Comparison of ENCODE assay signal across 14 cellular contexts in the genomic region with DNA sequence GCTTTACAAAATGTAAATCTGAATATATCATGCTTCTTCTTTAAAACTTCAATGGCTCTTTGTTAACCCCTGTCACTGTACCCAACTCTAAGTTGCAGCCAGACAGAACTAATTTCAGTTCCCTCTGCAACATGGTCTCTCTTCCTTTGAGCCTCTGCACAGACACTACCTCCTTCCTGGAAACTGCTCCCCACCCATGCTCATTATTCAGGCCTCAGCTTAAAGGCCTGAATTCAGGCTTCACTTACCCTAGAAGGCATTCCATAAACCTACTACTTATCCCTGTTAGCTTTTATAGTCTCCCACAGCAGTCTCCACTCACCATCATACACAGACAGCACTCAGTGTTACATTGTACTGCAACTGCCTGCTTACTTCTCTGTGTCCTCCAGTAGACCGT.
DNase-seq lines count a peak whose midpoint lies in the region; ATAC-seq lines count a peak whose summit lies in the region.
"Had no signal": no experiment of that assay in that cellular context is flagged by ENCODE, and none has a peak within 500 bp of the region (broad histone marks: within the 10 kb centered on the region; RNA-seq: fewer than 3 reads in every experiment).

No MANE protein-coding gene starts in this region.

- no peaks in the 10 kb centered on the region for H3K9me3 ChIP-seq in subcutaneous abdominal adipose tissue (ENCODE audit: control insufficient read depth in 5 of 5, low read length in 5 of 5)

- DNase-seq in NOMO-1 (lab: John Stamatoyannopoulos, UW; ENCODE audit: unreplicated experiment in 2 of 2): peak; percentile 50 to 51
- DNase-seq in activated naive CD4-positive, alpha-beta T cell treated with anti-CD3 and anti-CD28 coated beads, Interleukin-2, amount 10 ng/mL, durations not matched to agents 7 days and 5 days: no peak
- no peak for DNase-seq in 8988T
- no peak for DNase-seq in NCI-H510A treated with DMSO at 0.1 percent for 48 hours (lab: John Stamatoyannopoulos, UW)
- DNase-seq: activated CD4-positive, alpha-beta T cell treated with anti-CD3 and anti-CD28 coated beads for 4 hours; activated gamma-delta T cell treated with Interleukin-2 at 50 U/mL for 16 hours; NCI-H1417 treated with DMSO at 0.1 percent for 48 hours; stimulated activated CD4-positive, alpha-beta T cell treated with anti-CD3 and anti-CD28 coated beads, Interleukin-15, amount 100 ng/mL, for 24 hours had no signal

- H3K36me3 Mint-ChIP-seq in activated naive CD4-positive, alpha-beta T cell treated with anti-CD3 and anti-CD28 coated beads, Interleukin-2, amount 10 ng/mL, durations not matched to agents 7 days and 5 days: no peaks in the 10 kb centered on the region

- H3K27ac Mint-ChIP-seq in activated naive CD4-positive, alpha-beta T cell treated with anti-CD3 and anti-CD28 coated beads, Interleukin-2, amount 10 ng/mL, durations not matched to agents 7 days and 5 days: no peak overlapping the region
- H3K27ac Mint-ChIP-seq: stimulated activated naive CD8-positive, alpha-beta T cell treated with anti-CD3 and anti-CD28 coated beads, Interleukin-15, Interleukin-2, amounts not matched to agents 100 ng/mL and 50 ng/mL, for 24 hours had no signal

- H3K9me3 Mint-ChIP-seq in activated naive CD4-positive, alpha-beta T cell treated with anti-CD3 and anti-CD28 coated beads, Interleukin-2, amount 10 ng/mL, durations not matched to agents 7 days and 5 days: no peaks in the 10 kb centered on the region
- H3K9me3 Mint-ChIP-seq: central memory CD8-positive, alpha-beta T cell; neural crest cell; stimulated activated naive CD8-positive, alpha-beta T cell treated with anti-CD3 and anti-CD28 coated beads, Interleukin-15, Interleukin-2, amounts not matched to agents 100 ng/mL and 50 ng/mL, for 24 hours had no signal

- H3K36me3 ChIP-seq in subcutaneous abdominal adipose tissue (ENCODE audit: control insufficient read depth in 5 of 5, insufficient read depth in 5 of 5, low read length in 5 of 5): no peaks in the 10 kb centered on the region

- peak; percentile 19 for ATAC-seq in GM19324 (IDR thresholded peaks at IDR 0.05; ENCODE audit: low FRiP score, unreplicated experiment)
- ATAC-seq in HG02759 (IDR thresholded peaks at IDR 0.05; ENCODE audit: unreplicated experiment): peak; percentile 18

- H3K4me1 Mint-ChIP-seq in activated naive CD4-positive, alpha-beta T cell treated with anti-CD3 and anti-CD28 coated beads, Interleukin-2, amount 10 ng/mL, durations not matched to agents 7 days and 5 days: peaks cover 17% of the 10 kb centered on the region

- H3K4me3 Mint-ChIP-seq in activated naive CD4-positive, alpha-beta T cell treated with anti-CD3 and anti-CD28 coated beads, Interleukin-2, amount 10 ng/mL, durations not matched to agents 7 days and 5 days: no peak overlapping the region
- H3K4me3 Mint-ChIP-seq: central memory CD8-positive, alpha-beta T cell; neural crest cell; stimulated activated naive CD8-positive, alpha-beta T cell treated with anti-CD3 and anti-CD28 coated beads, Interleukin-15, Interleukin-2, amounts not matched to agents 100 ng/mL and 50 ng/mL, for 24 hours had no signal

- no peaks in the 10 kb centered on the region for H3K27me3 Mint-ChIP-seq in activated naive CD4-positive, alpha-beta T cell treated with anti-CD3 and anti-CD28 coated beads, Interleukin-2, amount 10 ng/mL, durations not matched to agents 7 days and 5 days
- H3K27me3 Mint-ChIP-seq: central memory CD8-positive, alpha-beta T cell; stimulated activated naive CD8-positive, alpha-beta T cell treated with anti-CD3 and anti-CD28 coated beads, Interleukin-15, Interleukin-2, amounts not matched to agents 100 ng/mL and 50 ng/mL, for 24 hours had no signal

- peak overlapping the region; percentile 62 for H3K27ac ChIP-seq in subcutaneous abdominal adipose tissue (ENCODE audit: low read depth, low read length)

- H3K4me3 ChIP-seq in subcutaneous abdominal adipose tissue (ENCODE audit: low read depth in 1 of 5, low read length in 5 of 5): no peak overlapping the region

- no peaks in the 10 kb centered on the region for H3K27me3 ChIP-seq in subcutaneous abdominal adipose tissue (ENCODE audit: control insufficient read depth in 5 of 5, insufficient read depth in 4 of 5, low read length in 5 of 5)

- no peak overlapping the region for H3K9ac ChIP-seq in subcutaneous abdominal adipose tissue (ENCODE audit: low read length in 5 of 5)

- CTCF ChIA-PET in activated naive CD4-positive, alpha-beta T cell treated with anti-CD3 and anti-CD28 coated beads, Interleukin-2, amount 10 ng/mL, durations not matched to agents 7 days and 5 days (lab: Charles Lee): no interaction called here

- peaks cover 0 to 35% (median 29%) of the 10 kb centered on the region in 5 donors for H3K4me1 ChIP-seq in subcutaneous abdominal adipose tissue (ENCODE audit: control insufficient read depth in 5 of 5, insufficient read depth in 5 of 5, low read length in 5 of 5)

Comparison
In these comparisons a context has a peak if more than half of its experiments do, and no peak if none do; other contexts are left out.
1. DNase-seq: peak in NOMO-1 (2 of 2); none in activated naive CD4-positive, alpha-beta T cell treated with anti-CD3 and anti-CD28 coated beads, Interleukin-2, amount 10 ng/mL, durations not matched to agents 7 days and 5 days (single experiment), 8988T (single experiment) and NCI-H510A treated with DMSO at 0.1 percent for 48 hours (single experiment).